Comparison of ENCODE assay signal across 8 cellular contexts in the genomic region with DNA sequence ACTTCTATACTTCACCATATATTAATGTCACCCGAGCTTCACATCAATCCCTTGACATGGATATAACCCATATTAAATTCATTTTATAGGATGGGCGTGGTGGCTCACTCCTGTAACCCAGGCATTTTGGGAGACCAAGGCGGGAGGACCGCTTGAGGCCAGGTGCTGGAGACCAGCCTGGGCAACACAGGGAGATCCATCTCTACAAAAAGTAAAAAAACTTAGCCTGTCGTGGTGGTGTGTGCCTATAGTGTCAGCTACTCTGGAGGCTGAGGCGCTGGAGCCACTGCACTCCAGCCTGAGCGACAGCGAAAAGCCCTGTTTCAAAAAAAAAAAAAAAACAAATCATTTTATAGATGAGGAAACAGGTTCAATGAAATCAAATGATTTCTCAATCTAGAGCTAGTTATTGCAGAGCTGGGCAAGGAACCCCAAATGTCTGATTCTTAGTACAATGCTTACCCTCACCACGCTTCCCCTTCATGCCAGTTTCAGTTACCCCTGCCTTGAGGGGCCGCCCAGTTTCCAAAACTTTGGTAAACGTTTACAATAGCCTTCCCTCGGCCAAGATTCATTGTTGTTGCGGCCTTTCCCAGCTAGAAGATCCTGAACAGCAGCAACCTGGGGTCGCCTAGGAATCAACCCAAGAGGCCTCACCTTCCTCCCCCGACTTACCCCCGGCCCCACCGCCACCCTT. TPM values are rescaled to one million over a fixed set of nuclear protein-coding genes. Genes with fewer than 3 reads are reported as not detected.
DNase-seq lines count a peak whose midpoint lies in the region; ATAC-seq, FAIRE-seq and TF ChIP-seq lines count a peak whose summit lies in the region.

No MANE protein-coding gene starts in this region.

- H3K9me3 Mint-ChIP-seq in stimulated activated naive CD8-positive, alpha-beta T cell treated with anti-CD3 and anti-CD28 coated beads, Interleukin-15, Interleukin-2, amounts not matched to agents 100 ng/mL and 50 ng/mL, for 24 hours, result peaks cover 7% of the 10 kb centered on the region

- peak overlapping the region; percentile 99 for H2AFZ ChIP-seq in GM12878 (ENCODE audit: control insufficient read depth, low read depth, low read length)
- H2AFZ ChIP-seq in mesenchymal stem cell (ENCODE audit: low read depth, low read length), result no peak overlapping the region

- RAD21 ChIA-PET in GM12878 (lab: Charles Lee; ENCODE audit: unreplicated experiment), result interaction anchor here (0.6 to 2.5 kb wide), 7 partner anchors 24 to 48 kb away, joined by 3 to 13 read pairs (median 3); no protein-coding TSS in a partner anchor

- no peak for TF ChIP-seq POLR2A in GM12878 (IDR thresholded peaks at IDR 0.05; ENCODE audit: low read depth, low read length)

- H3K9me3 ChIP-seq in GM12878 (replicated peaks; ENCODE audit: control insufficient read depth, insufficient read depth, low read length) (no peaks in the 10 kb centered on the region), mesenchymal stem cell (ENCODE audit: control insufficient read depth, low read length) (no peaks in the 10 kb centered on the region)

- H3K27ac Mint-ChIP-seq in stimulated activated naive CD8-positive, alpha-beta T cell treated with anti-CD3 and anti-CD28 coated beads, Interleukin-15, Interleukin-2, amounts not matched to agents 100 ng/mL and 50 ng/mL, for 24 hours, result peak overlapping the region; percentile 97

- H3K4me3 ChIP-seq in GM12878 (peak overlapping the region; percentile 83), mesenchymal stem cell (ENCODE audit: insufficient read depth in 1 of 2, low read depth in 1 of 2, low read length in 2 of 2) (peak overlapping the region; percentile 93 to 95)

- intact Hi-C loops in GM12878 (cut with micrococcal nuclease; ENCODE audit: unreplicated experiment), result no loop called here

- peak overlapping the region; percentile 94 for H3K4me3 Mint-ChIP-seq in stimulated activated naive CD8-positive, alpha-beta T cell treated with anti-CD3 and anti-CD28 coated beads, Interleukin-15, Interleukin-2, amounts not matched to agents 100 ng/mL and 50 ng/mL, for 24 hours

- H3K4me1 ChIP-seq in GM12878 (ENCODE audit: control insufficient read depth, insufficient read depth, low read length) (peaks cover 6% of the 10 kb centered on the region), mesenchymal stem cell (ENCODE audit: control insufficient read depth, insufficient read depth, low read depth, low read length) (peaks cover 7% of the 10 kb centered on the region)

- H3K36me3 ChIP-seq in GM12878 (ENCODE audit: control insufficient read depth in 2 of 2, insufficient read depth in 2 of 2, low read length in 1 of 2) (peaks cover 0 to 17% of the 10 kb centered on the region in 2 experiments), mesenchymal stem cell (ENCODE audit: control insufficient read depth in 1 of 2, insufficient read depth in 2 of 2, low read depth in 1 of 2, low read length in 2 of 2) (peaks cover 23 to 35% of the 10 kb centered on the region in 2 experiments)

- TF ChIP-seq EP300 in GM12878 (IDR thresholded peaks at IDR 0.05; ENCODE audit: borderline replicate concordance in 1 of 2, control insufficient read depth in 1 of 2, low read depth in 2 of 2, low read length in 2 of 2), result no peak

- peak overlapping the region; percentile 99 for H2AK5ac ChIP-seq in mesenchymal stem cell (ENCODE audit: low read length, severe bottlenecking)

- no peaks in the 10 kb centered on the region for H4K20me1 ChIP-seq in GM12878 (ENCODE audit: control insufficient read depth, insufficient read depth)

- H3K27me3 ChIP-seq in GM12878 (replicated peaks in 1 of 2; ENCODE audit: control insufficient read depth in 2 of 2, insufficient read depth in 2 of 2, low read length in 1 of 2) (no peaks in the 10 kb centered on the region), mesenchymal stem cell (ENCODE audit: control insufficient read depth in 1 of 2, insufficient read depth in 1 of 2, low read length in 2 of 2) (no peaks in the 10 kb centered on the region)

- H3K9ac ChIP-seq in GM12878 (ENCODE audit: control insufficient read depth, insufficient read depth, low read length), result peak overlapping the region; percentile 96
- H3K9ac ChIP-seq in mesenchymal stem cell (ENCODE audit: low read length), result peak overlapping the region; percentile 99

- peak overlapping the region; percentile 99 for H4K8ac ChIP-seq in mesenchymal stem cell (ENCODE audit: low read length)

- peaks cover 42% of the 10 kb centered on the region for H3K4me1 Mint-ChIP-seq in stimulated activated naive CD8-positive, alpha-beta T cell treated with anti-CD3 and anti-CD28 coated beads, Interleukin-15, Interleukin-2, amounts not matched to agents 100 ng/mL and 50 ng/mL, for 24 hours (ENCODE audit: low read depth)

- no peak for FAIRE-seq in GM12878 (lab: Jason Lieb, UNC)

- no peak for ATAC-seq in stimulated activated naive CD8-positive, alpha-beta T cell treated with anti-CD3 and anti-CD28 coated beads, Interleukin-15, Interleukin-2, amounts not matched to agents 100 U/mL and 50 U/mL, for 24 hours
- ATAC-seq in GM12878 (peak; percentile 33), GM19397 (IDR thresholded peaks at IDR 0.05; ENCODE audit: unreplicated experiment) (no peak), HG02798 (IDR thresholded peaks at IDR 0.05; ENCODE audit: poor library complexity, unreplicated experiment) (no peak), HG03095 (IDR thresholded peaks at IDR 0.05; ENCODE audit: unreplicated experiment) (no peak)

- H3K79me1 ChIP-seq in mesenchymal stem cell (replicated peaks; ENCODE audit: low read length, poor library complexity, severe bottlenecking), result peaks cover 7% of the 10 kb centered on the region

- H2BK120ac ChIP-seq in mesenchymal stem cell (ENCODE audit: low read depth, low read length), result peak overlapping the region; percentile 99

- peaks cover 17% of the 10 kb centered on the region for H3K79me2 ChIP-seq in GM12878 (ENCODE audit: control insufficient read depth, insufficient read depth, low read length)

- no peak overlapping the region for H2BK12ac ChIP-seq in mesenchymal stem cell (ENCODE audit: low read length in 2 of 2)

- TF ChIP-seq RAD21 in GM12878 (IDR thresholded peaks at IDR 0.05; ENCODE audit: insufficient read depth, low read depth, low read length), result no peak

- POLR2A ChIA-PET in GM12878 (lab: Charles Lee), result interaction anchor here (0.6 to 1.6 kb wide), 5 partner anchors 26 to 117 kb away, joined by 3 to 15 read pairs (median 3); no protein-coding TSS in a partner anchor

- DNase-seq in stimulated activated naive CD8-positive, alpha-beta T cell treated with anti-CD3 and anti-CD28 coated beads, Interleukin-15, Interleukin-2, amounts not matched to agents 100 U/mL and 50 U/mL, for 24 hours, result no peak
- no peak for DNase-seq in GM12878 (ENCODE audit: low read depth, low spot score)
- no peak for DNase-seq in mesenchymal stem cell
- DNase-seq in cerebellar nuclear complex (lab: John Stamatoyannopoulos, UW), result no peak

- CTCF ChIA-PET in GM12878 (lab: Yijun Ruan, JAX), result interaction anchor here (0.8 to 3.6 kb wide), 12 partner anchors 14 to 119 kb away, joined by 3 to 16 read pairs (median 4); no protein-coding TSS in a partner anchor

- peak overlapping the region; percentile 85 for H3K4me2 ChIP-seq in GM12878 (ENCODE audit: control insufficient read depth, insufficient read depth)
- peak overlapping the region; percentile 89 for H3K4me2 ChIP-seq in mesenchymal stem cell (ENCODE audit: low read length, poor library complexity, severe bottlenecking)

- 37% methylated on average over 17 of the region's 17 CpGs for WGBS in GM12878 (ENCODE audit: insufficient coverage, insufficient replicate concordance, low lambda C conversion rate, missing lambda C conversion rate)
- 37% methylated on average over 15 of the region's 17 CpGs for WGBS in mesenchymal stem cell

- H3K4ac ChIP-seq in mesenchymal stem cell (ENCODE audit: low read depth in 1 of 2, low read length in 2 of 2), result peak overlapping the region; percentile 98 to 99

- SMC1A ChIA-PET in GM12878 (lab: Charles Lee; ENCODE audit: uncharacterized antibody, unreplicated experiment), result interaction anchor here (0.6 to 1.8 kb wide), 6 partner anchors 12 to 57 kb away, joined by 3 to 7 read pairs (median 4); no protein-coding TSS in a partner anchor

- peaks cover 36% of the 10 kb centered on the region for H3K36me3 Mint-ChIP-seq in stimulated activated naive CD8-positive, alpha-beta T cell treated with anti-CD3 and anti-CD28 coated beads, Interleukin-15, Interleukin-2, amounts not matched to agents 100 ng/mL and 50 ng/mL, for 24 hours (ENCODE audit: low read depth)

- H3K23ac ChIP-seq in mesenchymal stem cell (ENCODE audit: low read length in 2 of 2), result no peak overlapping the region

- in situ Hi-C loops in GM12878 (cut with MboI), result no loop called here

- H3K27ac ChIP-seq in GM12878 (ENCODE audit: control insufficient read depth, insufficient read depth) (peak overlapping the region; percentile 92), mesenchymal stem cell (ENCODE audit: low read length, poor library complexity, severe bottlenecking) (peak overlapping the region; percentile 98)

- peak overlapping the region in 1 of 2 experiments; percentile 98 for H3K18ac ChIP-seq in mesenchymal stem cell (ENCODE audit: low read depth in 1 of 2, low read length in 2 of 2)

- H4K91ac ChIP-seq in mesenchymal stem cell (ENCODE audit: low read length), result peak overlapping the region; percentile 99

- peak overlapping the region; percentile 90 for H2BK5ac ChIP-seq in mesenchymal stem cell (ENCODE audit: low read depth, low read length, poor library complexity, severe bottlenecking)

- no peak for TF ChIP-seq CTCF in GM12878 (IDR thresholded peaks at IDR 0.05 in 2 of 3, conservative IDR thresholded peaks at IDR 0.05 in 1 of 3; ENCODE audit: control insufficient read depth in 2 of 3, extremely low read depth in 1 of 3, insufficient read depth in 1 of 3, low read depth in 3 of 3, low read length in 3 of 3)

- H3K14ac ChIP-seq in mesenchymal stem cell (ENCODE audit: low read length in 2 of 2), result peak overlapping the region; percentile 79 to 86

- BruUV-seq in GM12878 (replicated peaks; lab: Mats Ljungman, UMichigan), result TSS peak; percentile 84

- no peaks in the 10 kb centered on the region for H3K27me3 Mint-ChIP-seq in stimulated activated naive CD8-positive, alpha-beta T cell treated with anti-CD3 and anti-CD28 coated beads, Interleukin-15, Interleukin-2, amounts not matched to agents 100 ng/mL and 50 ng/mL, for 24 hours

- H2BK15ac ChIP-seq in mesenchymal stem cell (ENCODE audit: low read depth, poor library complexity, severe bottlenecking), result peak overlapping the region; percentile 90

RNA-seq across cellular contexts. Expression of a gene that starts 0.8 kb away (rescaled TPM):
- 19.2 and 22.2 TPM in 2 replicates for total RNA-seq in GM12878 (2013; cell fraction: nucleolus; rRNA removed)
- total RNA-seq in GM12878 (2014; rRNA removed), result 120 and 142 TPM in 2 replicates
- total RNA-seq in GM12878 (2014; rRNA removed; fragmentation: Illumina TruSeq; extraction: Trizol), result 90.6 and 98.9 TPM in 2 replicates
- 94.5 and 97.1 TPM in 2 replicates for total RNA-seq in GM12878 (2021)
- polyA plus RNA-seq in GM12878 (2011; ENCODE audit: low read depth), result 48.1 TPM
- polyA plus RNA-seq in GM12878 (2011; rRNA removed), result 107 and 146 TPM in 2 replicates
- polyA plus RNA-seq in GM12878 (2011; cell fraction: cytosol; rRNA removed), result 192 and 210 TPM in 2 replicates
- 69.1 and 69.9 TPM in 2 replicates for polyA plus RNA-seq in GM12878 (2011; cell fraction: nucleus; rRNA removed)
- polyA plus RNA-seq in GM12878 (2012), result 63.4 and 74.5 TPM in 2 replicates
- 77.7 and 84.5 TPM in 2 replicates for polyA plus RNA-seq in GM12878 (2014; fragmentation: Illumina TruSeq; extraction: Trizol)
- 100 to 1,000 TPM; 686 to 802 TPM for polyA plus RNA-seq in GM12878 (2014; fragmentation: Nextera tagmentation; extraction: Ambion mirVana)
- 113 and 125 TPM in 2 replicates for polyA plus RNA-seq in GM12878 (2014; rRNA removed)
- polyA plus RNA-seq in GM12878 (2016; fragmentation: Nextera tagmentation; extraction: Ambion mirVana), result 100 to 1,000 TPM; 180 to 205 TPM
- polyA minus RNA-seq in GM12878 (2011; rRNA and poly(A)+ RNA removed), result 108 and 155 TPM in 2 replicates
- 31.9 and 46.2 TPM in 2 replicates for polyA minus RNA-seq in GM12878 (2011; cell fraction: cytosol; rRNA and poly(A)+ RNA removed)
- 30.2 and 41.7 TPM in 2 replicates for polyA minus RNA-seq in GM12878 (2011; cell fraction: nucleus; rRNA and poly(A)+ RNA removed)
- 155 TPM for polyA plus RNA-seq in mesenchymal stem cell (2013, experiment 1 of 2)
- 156 TPM for polyA plus RNA-seq in mesenchymal stem cell (2013, experiment 2 of 2)

RNA-seq across cellular contexts. Expression of a gene that starts 8.1 kb away (rescaled TPM):
- not detected in 2 replicates for total RNA-seq in GM12878 (2013; cell fraction: nucleolus; rRNA removed)
- not detected in 2 replicates for total RNA-seq in GM12878 (2014; rRNA removed)
- total RNA-seq in GM12878 (2014; rRNA removed; fragmentation: Illumina TruSeq; extraction: Trizol), result not detected in 2 replicates
- not detected in 2 replicates for total RNA-seq in GM12878 (2021)
- polyA plus RNA-seq in GM12878 (2011; ENCODE audit: low read depth), result not detected
- polyA plus RNA-seq in GM12878 (2011; rRNA removed), result not detected in 2 replicates
- 0.01 TPM in 1 of 2 replicates, not detected in the other for polyA plus RNA-seq in GM12878 (2011; cell fraction: cytosol; rRNA removed)
- not detected in 2 replicates for polyA plus RNA-seq in GM12878 (2011; cell fraction: nucleus; rRNA removed)
- not detected in 2 replicates for polyA plus RNA-seq in GM12878 (2012)
- polyA plus RNA-seq in GM12878 (2014; fragmentation: Illumina TruSeq; extraction: Trizol), result not detected in 2 replicates
- not detected for polyA plus RNA-seq in GM12878 (2014; fragmentation: Nextera tagmentation; extraction: Ambion mirVana)
- not detected in 2 replicates for polyA plus RNA-seq in GM12878 (2014; rRNA removed)
- polyA plus RNA-seq in GM12878 (2016; fragmentation: Nextera tagmentation; extraction: Ambion mirVana), result not detected
- not detected in 2 replicates for polyA minus RNA-seq in GM12878 (2011; rRNA and poly(A)+ RNA removed)
- not detected in 2 replicates for polyA minus RNA-seq in GM12878 (2011; cell fraction: cytosol; rRNA and poly(A)+ RNA removed)
- not detected in 2 replicates for polyA minus RNA-seq in GM12878 (2011; cell fraction: nucleus; rRNA and poly(A)+ RNA removed)
- not detected for polyA plus RNA-seq in mesenchymal stem cell (2013, experiment 1 of 2)
- polyA plus RNA-seq in mesenchymal stem cell (2013, experiment 2 of 2), result not detected

RNA-seq across cellular contexts. Expression of a gene that starts 23.4 kb away (rescaled TPM):
- 5.5 and 5.8 TPM in 2 replicates for total RNA-seq in GM12878 (2013; cell fraction: nucleolus; rRNA removed)
- 0.45 and 0.49 TPM in 2 replicates for total RNA-seq in GM12878 (2014; rRNA removed)
- total RNA-seq in GM12878 (2014; rRNA removed; fragmentation: Illumina TruSeq; extraction: Trizol), result 0.23 and 0.36 TPM in 2 replicates
- total RNA-seq in GM12878 (2021), result 0.90 and 1.1 TPM in 2 replicates
- 0.56 TPM for polyA plus RNA-seq in GM12878 (2011; ENCODE audit: low read depth)
- polyA plus RNA-seq in GM12878 (2011; rRNA removed), result 0.65 and 1.4 TPM in 2 replicates
- 1.2 and 2.1 TPM in 2 replicates for polyA plus RNA-seq in GM12878 (2011; cell fraction: cytosol; rRNA removed)
- 18.1 and 19.5 TPM in 2 replicates for polyA plus RNA-seq in GM12878 (2011; cell fraction: nucleus; rRNA removed)
- 0.96 and 0.97 TPM in 2 replicates for polyA plus RNA-seq in GM12878 (2012)
- polyA plus RNA-seq in GM12878 (2014; fragmentation: Illumina TruSeq; extraction: Trizol), result 0.46 and 0.67 TPM in 2 replicates
- not detected for polyA plus RNA-seq in GM12878 (2014; fragmentation: Nextera tagmentation; extraction: Ambion mirVana)
- polyA plus RNA-seq in GM12878 (2014; rRNA removed), result 1.2 and 1.5 TPM in 2 replicates
- polyA plus RNA-seq in GM12878 (2016; fragmentation: Nextera tagmentation; extraction: Ambion mirVana), result under 1 TPM; 0.10 to 0.37 TPM
- polyA minus RNA-seq in GM12878 (2011; rRNA and poly(A)+ RNA removed), result 1.1 and 1.3 TPM in 2 replicates
- 0.67 TPM in 1 of 2 replicates, not detected in the other for polyA minus RNA-seq in GM12878 (2011; cell fraction: cytosol; rRNA and poly(A)+ RNA removed)
- 1.3 and 1.6 TPM in 2 replicates for polyA minus RNA-seq in GM12878 (2011; cell fraction: nucleus; rRNA and poly(A)+ RNA removed)
- polyA plus RNA-seq in mesenchymal stem cell (2013, experiment 1 of 2), result 5.8 TPM
- 5.0 TPM for polyA plus RNA-seq in mesenchymal stem cell (2013, experiment 2 of 2)

RNA-seq across cellular contexts. Expression of a gene that starts 24.0 kb away (rescaled TPM):
- total RNA-seq in GM12878 (2013; cell fraction: nucleolus; rRNA removed), result 7.3 and 7.7 TPM in 2 replicates
- total RNA-seq in GM12878 (2014; rRNA removed) (11.5 and 12.2 TPM in 2 replicates), GM12878 (2014; rRNA removed; fragmentation: Illumina TruSeq; extraction: Trizol) (9.8 and 10.0 TPM in 2 replicates), GM12878 (2021) (8.5 and 11.1 TPM in 2 replicates)
- 2.8 TPM for polyA plus RNA-seq in GM12878 (2011; ENCODE audit: low read depth)
- polyA plus RNA-seq in GM12878 (2011; rRNA removed) (11.7 and 13.7 TPM in 2 replicates), GM12878 (2014; fragmentation: Illumina TruSeq; extraction: Trizol) (10.4 and 13.9 TPM in 2 replicates), GM12878 (2014; fragmentation: Nextera tagmentation; extraction: Ambion mirVana) (1 to 10 TPM; 1.8 to 2.1 TPM), GM12878 (2014; rRNA removed) (10.5 and 12.9 TPM in 2 replicates), GM12878 (2016; fragmentation: Nextera tagmentation; extraction: Ambion mirVana) (1 to 10 TPM; 7.1 to 7.9 TPM)
- 17.2 and 18.7 TPM in 2 replicates for polyA plus RNA-seq in GM12878 (2011; cell fraction: cytosol; rRNA removed)
- 18.2 and 20.7 TPM in 2 replicates for polyA plus RNA-seq in GM12878 (2011; cell fraction: nucleus; rRNA removed)
- 4.7 and 7.5 TPM in 2 replicates for polyA plus RNA-seq in GM12878 (2012)
- 28.1 and 36.9 TPM in 2 replicates for polyA minus RNA-seq in GM12878 (2011; rRNA and poly(A)+ RNA removed)
- 3.1 and 6.5 TPM in 2 replicates for polyA minus RNA-seq in GM12878 (2011; cell fraction: cytosol; rRNA and poly(A)+ RNA removed)
- polyA minus RNA-seq in GM12878 (2011; cell fraction: nucleus; rRNA and poly(A)+ RNA removed), result 2.4 and 4.1 TPM in 2 replicates
- polyA plus RNA-seq in mesenchymal stem cell (2013, experiment 1 of 2), result 4.3 TPM
- 4.1 TPM for polyA plus RNA-seq in mesenchymal stem cell (2013, experiment 2 of 2)

RNA-seq across cellular contexts. Expression of a gene that starts 51.6 kb away (rescaled TPM):
- 4.7 and 5.9 TPM in 2 replicates for total RNA-seq in GM12878 (2013; cell fraction: nucleolus; rRNA removed)
- 0.49 and 0.51 TPM in 2 replicates for total RNA-seq in GM12878 (2014; rRNA removed)
- total RNA-seq in GM12878 (2014; rRNA removed; fragmentation: Illumina TruSeq; extraction: Trizol), result 0.18 and 0.36 TPM in 2 replicates
- total RNA-seq in GM12878 (2021), result 0.43 and 0.90 TPM in 2 replicates
- 0.58 TPM for polyA plus RNA-seq in GM12878 (2011; ENCODE audit: low read depth)
- 18.1 and 23.6 TPM in 2 replicates for polyA plus RNA-seq in GM12878 (2011; rRNA removed)
- 13.6 and 22.2 TPM in 2 replicates for polyA plus RNA-seq in GM12878 (2011; cell fraction: cytosol; rRNA removed)
- 9.8 and 20.8 TPM in 2 replicates for polyA plus RNA-seq in GM12878 (2011; cell fraction: nucleus; rRNA removed)
- 0.80 and 0.89 TPM in 2 replicates for polyA plus RNA-seq in GM12878 (2012)
- 0.16 and 0.87 TPM in 2 replicates for polyA plus RNA-seq in GM12878 (2014; fragmentation: Illumina TruSeq; extraction: Trizol)
- under 1 TPM; 0.03 to 0.04 TPM for polyA plus RNA-seq in GM12878 (2014; fragmentation: Nextera tagmentation; extraction: Ambion mirVana)
- polyA plus RNA-seq in GM12878 (2014; rRNA removed), result 0.32 and 0.90 TPM in 2 replicates
- polyA plus RNA-seq in GM12878 (2016; fragmentation: Nextera tagmentation; extraction: Ambion mirVana), result under 1 TPM in 1 of 2 experiments, not detected in 1; 0.15 TPM
- 22.8 and 45.9 TPM in 2 replicates for polyA minus RNA-seq in GM12878 (2011; rRNA and poly(A)+ RNA removed)
- 6.5 and 7.0 TPM in 2 replicates for polyA minus RNA-seq in GM12878 (2011; cell fraction: cytosol; rRNA and poly(A)+ RNA removed)
- polyA minus RNA-seq in GM12878 (2011; cell fraction: nucleus; rRNA and poly(A)+ RNA removed), result 6.2 and 8.2 TPM in 2 replicates
- polyA plus RNA-seq in mesenchymal stem cell (2013, experiment 1 of 2), result 13.8 TPM
- 15.8 TPM for polyA plus RNA-seq in mesenchymal stem cell (2013, experiment 2 of 2)
